ENCODE assay signal across 13 cellular contexts in the genomic region with DNA sequence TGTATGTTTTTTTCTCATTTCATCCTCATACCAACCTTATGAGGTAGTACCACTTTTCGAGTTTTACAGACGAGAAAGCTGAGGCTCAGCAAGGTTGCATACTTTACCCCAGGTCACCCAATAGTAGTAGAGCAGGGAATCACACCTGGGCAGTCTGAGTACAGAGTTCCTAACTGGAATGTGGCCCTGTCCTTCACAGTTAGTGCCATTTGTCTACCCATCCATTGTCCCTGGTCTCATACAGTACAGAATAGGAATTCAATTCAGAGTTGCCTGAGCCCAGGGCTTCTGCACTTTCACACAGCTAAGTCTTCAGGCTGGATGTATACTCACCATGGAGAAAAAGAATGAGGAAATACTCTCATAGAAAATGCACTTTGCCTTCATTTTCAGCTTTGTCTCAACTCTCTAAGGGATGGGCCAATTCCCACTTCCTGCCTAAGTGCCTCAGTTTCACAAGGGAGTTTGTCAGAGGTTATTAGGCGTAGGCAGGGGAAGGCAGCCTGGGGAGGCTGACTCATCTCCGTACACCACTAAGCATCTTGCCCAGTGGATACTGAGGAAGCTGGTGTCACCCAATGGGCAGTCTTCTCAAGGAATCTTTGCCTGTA.
DNase-seq lines count a peak whose midpoint lies in the region; ATAC-seq and TF ChIP-seq lines count a peak whose summit lies in the region.
"Had no signal": no experiment of that assay in that cellular context is flagged by ENCODE, and none has a peak within 500 bp of the region (broad histone marks: within the 10 kb centered on the region; RNA-seq: fewer than 3 reads in every experiment).

No MANE protein-coding gene starts in this region.

- H3K9me3 Mint-ChIP-seq in MCF 10A (ENCODE audit: unreplicated experiment) (no peaks in the 10 kb centered on the region), type B pancreatic cell (peaks cover 12% of the 10 kb centered on the region)

- intact Hi-C loops in MCF 10A (cut with micrococcal nuclease) (loop anchor here (10.0 kb wide), 1 partner anchor 98 kb away; a partner anchor contains a TSS), breast epithelium (cut with DNase I; ENCODE audit: low total_unique reads) (no loop called here)

- H3K4me1 ChIP-seq in breast epithelium = no peaks in the 10 kb centered on the region
- H3K4me1 ChIP-seq in gastroesophageal sphincter = no peaks in the 10 kb centered on the region

- in situ Hi-C loops in SK-MEL-5 (cut with HindIII; ENCODE audit: low pct_unique_long_range_greater_than_20kb, low sequenced_read_pairs) = no loop called here

- POLR2A ChIA-PET in MCF 10A (lab: Yijun Ruan, JAX) = interaction anchor here (0.5 to 0.7 kb wide), 3 partner anchors 11 to 57 kb away, joined by 3 to 4 read pairs (median 4); no protein-coding TSS in a partner anchor

- no peaks in the 10 kb centered on the region for H3K36me3 ChIP-seq in breast epithelium
- H3K36me3 ChIP-seq in gastroesophageal sphincter = no peaks in the 10 kb centered on the region
- H3K36me3 ChIP-seq: heart right ventricle had no signal

- no peak overlapping the region for H3K27ac ChIP-seq in breast epithelium
- no peak overlapping the region for H3K27ac ChIP-seq in gastroesophageal sphincter

- no TSS peak for BruUV-seq in MCF 10A (replicated peaks; lab: Mats Ljungman, UMichigan)

- TF ChIP-seq CTCF in MCF 10A (IDR thresholded peaks at IDR 0.05; ENCODE audit: unreplicated experiment) (no peak), breast epithelium (IDR thresholded peaks at IDR 0.05) (no peak), gastroesophageal sphincter (IDR thresholded peaks at IDR 0.05) (no peak), type B pancreatic cell (conservative IDR thresholded peaks at IDR 0.05) (no peak)

- H3K4me1 Mint-ChIP-seq in MCF 10A (ENCODE audit: insufficient read depth, unreplicated experiment) = peaks cover 4% of the 10 kb centered on the region
- peaks cover 40% of the 10 kb centered on the region for H3K4me1 Mint-ChIP-seq in type B pancreatic cell (ENCODE audit: unreplicated experiment)

- H3K4me3 ChIP-seq in breast epithelium (no peak overlapping the region), gastroesophageal sphincter (no peak overlapping the region)
- H3K4me3 ChIP-seq: heart right ventricle had no signal

- H3K36me3 Mint-ChIP-seq in MCF 10A (ENCODE audit: insufficient read depth, unreplicated experiment) = no peaks in the 10 kb centered on the region
- H3K36me3 Mint-ChIP-seq in type B pancreatic cell = peaks cover 4% of the 10 kb centered on the region

- TF ChIP-seq POLR2A in breast epithelium (IDR thresholded peaks at IDR 0.05) = no peak
- no peak for TF ChIP-seq POLR2A in gastroesophageal sphincter (IDR thresholded peaks at IDR 0.05)

- DNase-seq in MCF 10A (ENCODE audit: unreplicated experiment) (peak; percentile 75), breast epithelium (ENCODE audit: low spot score in 2 of 2) (no peak), SK-MEL-5 (ENCODE audit: low read depth, low spot score) (peak; percentile 40), type B pancreatic cell (ENCODE audit: extremely low spot score, unreplicated experiment) (no peak), T-helper 1 cell (no peak)
- no peak for DNase-seq in activated CD8-positive, alpha-beta memory T cell treated with anti-CD3 and anti-CD28 coated beads, Interleukin-2, amount 50 U/mL, for 48 hours
- DNase-seq: activated CD4-positive, CD25-positive, alpha-beta regulatory T cell treated with anti-CD3 and anti-CD28 coated beads, Interleukin-2, amount 50 U/mL, for 72 hours; amniotic stem cell; heart right ventricle; NCI-H748 treated with DMSO at 0.1 percent for 48 hours had no signal

- H3K9me3 ChIP-seq in breast epithelium (no peaks in the 10 kb centered on the region), gastroesophageal sphincter (no peaks in the 10 kb centered on the region)
- H3K9me3 ChIP-seq: heart right ventricle had no signal

- TF ChIP-seq EP300 in gastroesophageal sphincter (IDR thresholded peaks at IDR 0.05) = no peak

- H3K4me3 Mint-ChIP-seq in MCF 10A (ENCODE audit: unreplicated experiment) (no peak overlapping the region), type B pancreatic cell (peak overlapping the region; percentile 43)
- H3K4me3 Mint-ChIP-seq: neural crest cell had no signal

- no peaks in the 10 kb centered on the region for H3K27me3 Mint-ChIP-seq in MCF 10A (ENCODE audit: insufficient read depth, unreplicated experiment)
- H3K27me3 Mint-ChIP-seq in type B pancreatic cell = no peaks in the 10 kb centered on the region

- ATAC-seq in gastroesophageal sphincter (peak; percentile 43), GM19324 (IDR thresholded peaks at IDR 0.05; ENCODE audit: low FRiP score, unreplicated experiment) (no peak)

- H3K27me3 ChIP-seq in breast epithelium (no peaks in the 10 kb centered on the region), gastroesophageal sphincter (no peaks in the 10 kb centered on the region)
- H3K27me3 ChIP-seq: heart right ventricle had no signal

- H3K27ac Mint-ChIP-seq in MCF 10A (ENCODE audit: low read depth, unreplicated experiment) = no peak overlapping the region
- peak overlapping the region; percentile 97 for H3K27ac Mint-ChIP-seq in type B pancreatic cell

- CTCF ChIA-PET in MCF 10A (lab: Yijun Ruan, JAX) = interaction anchor here (0.6 kb wide), 1 partner anchor 290 kb away, joined by 3 read pairs; no protein-coding TSS in a partner anchor

- WGBS in gastroesophageal sphincter (ENCODE audit: low coverage in 1 of 2), 2 donors = 84 to 92% methylated on average over 3 to 4 of the region's 4 CpGs

Comparison
In these comparisons a context has a peak if more than half of its experiments do, and no peak if none do; other contexts are left out.
1. DNase-seq: peak in MCF 10A (single experiment) and SK-MEL-5 (single experiment); none in breast epithelium (0 of 2), type B pancreatic cell (single experiment), T-helper 1 cell (0 of 5) and activated CD8-positive, alpha-beta memory T cell treated with anti-CD3 and anti-CD28 coated beads, Interleukin-2, amount 50 U/mL, for 48 hours (single experiment).